18 cellular contexts compared by ENCODE assay signal in genomic region chr18:76993085-76993382, GRCh38.
"Had no signal": no experiment of that assay in that cellular context is flagged by ENCODE, and none has a peak within 500 bp of the region (broad histone marks: within the 10 kb centered on the region; RNA-seq: fewer than 3 reads in every experiment).

No MANE protein-coding gene starts in this region.

- H3K4me3 ChIP-seq: coronary artery, lung, mucosa of descending colon, suprapubic skin, vagina had no signal

- H3K36me3 Mint-ChIP-seq: naive B cell; natural killer cell treated with Interleukin-12 subunit alpha and Interleukin-12 subunit beta and Interleukin-15 and Interleukin-18, amount 100 ng/mL, for 72 hours; stimulated activated effector memory CD8-positive, alpha-beta T cell treated with anti-CD3 and anti-CD28 coated beads, Interleukin-12 subunit alpha, Interleukin-12 subunit beta, amount 100 ng/mL, for 72 hours had no signal

- H3K27ac ChIP-seq: coronary artery, neutrophil, parathyroid adenoma, suprapubic skin, vagina had no signal

- H3K27me3 Mint-ChIP-seq: effector memory CD8-positive, alpha-beta T cell; natural killer cell treated with Interleukin-12 subunit alpha and Interleukin-12 subunit beta and Interleukin-15 and Interleukin-18, amount 100 ng/mL, for 72 hours; stimulated activated naive CD8-positive, alpha-beta T cell treated with anti-CD3 and anti-CD28 coated beads, Interleukin-15, Interleukin-2, amounts not matched to agents 100 ng/mL and 50 ng/mL, for 24 hours had no signal

- H3K4me1 ChIP-seq: suprapubic skin, vagina had no signal

- DNase-seq: effector memory CD8-positive, alpha-beta T cell; erythroblast; mucosa of descending colon; naive B cell; stimulated activated CD4-positive, alpha-beta T cell treated with anti-CD3 and anti-CD28 coated beads, Interleukin-2, amount 100 ng/mL, for 24 hours; stimulated activated CD4-positive, alpha-beta T cell treated with anti-CD3 and anti-CD28 coated beads, Interleukin-4, amount 100 ng/mL, for 24 hours had no signal

- H3K36me3 ChIP-seq: neutrophil, suprapubic skin, vagina had no signal

- H3K9me3 ChIP-seq: mucosa of descending colon, neutrophil, suprapubic skin, vagina had no signal

- ATAC-seq: effector memory CD8-positive, alpha-beta T cell; mucosa of descending colon; natural killer cell treated with Interleukin-12 subunit alpha and Interleukin-12 subunit beta and Interleukin-15 and Interleukin-18, amount 100 ng/mL, for 72 hours; sciatic nerve; stimulated activated effector memory CD8-positive, alpha-beta T cell treated with anti-CD3 and anti-CD28 coated beads, Interleukin-12 subunit alpha, Interleukin-12 subunit beta, amount 100 ng/mL, for 72 hours had no signal

- H3K9ac ChIP-seq: parathyroid adenoma had no signal

- H2AFZ ChIP-seq: parathyroid adenoma had no signal

- H3K9me3 Mint-ChIP-seq: effector memory CD8-positive, alpha-beta T cell; memory B cell; naive B cell; natural killer cell treated with Interleukin-12 subunit alpha and Interleukin-12 subunit beta and Interleukin-15 and Interleukin-18, amount 100 ng/mL, for 72 hours; stimulated activated effector memory CD8-positive, alpha-beta T cell treated with anti-CD3 and anti-CD28 coated beads, Interleukin-12 subunit alpha, Interleukin-12 subunit beta, amount 100 ng/mL, for 72 hours; stimulated activated naive CD8-positive, alpha-beta T cell treated with anti-CD3 and anti-CD28 coated beads, Interleukin-15, Interleukin-2, amounts not matched to agents 100 ng/mL and 50 ng/mL, for 24 hours had no signal

- H3K27ac Mint-ChIP-seq: effector memory CD8-positive, alpha-beta T cell; natural killer cell treated with Interleukin-12 subunit alpha and Interleukin-12 subunit beta and Interleukin-15 and Interleukin-18, amount 100 ng/mL, for 72 hours; progenitor cell of endocrine pancreas; stimulated activated effector memory CD8-positive, alpha-beta T cell treated with anti-CD3 and anti-CD28 coated beads, Interleukin-12 subunit alpha, Interleukin-12 subunit beta, amount 100 ng/mL, for 72 hours; stimulated activated naive CD8-positive, alpha-beta T cell treated with anti-CD3 and anti-CD28 coated beads, Interleukin-15, Interleukin-2, amounts not matched to agents 100 ng/mL and 50 ng/mL, for 24 hours had no signal

- H3K27me3 ChIP-seq: neutrophil, suprapubic skin, vagina had no signal

- H3K4me3 Mint-ChIP-seq: effector memory CD8-positive, alpha-beta T cell; memory B cell; naive B cell; natural killer cell treated with Interleukin-12 subunit alpha and Interleukin-12 subunit beta and Interleukin-15 and Interleukin-18, amount 100 ng/mL, for 72 hours; stimulated activated effector memory CD8-positive, alpha-beta T cell treated with anti-CD3 and anti-CD28 coated beads, Interleukin-12 subunit alpha, Interleukin-12 subunit beta, amount 100 ng/mL, for 72 hours; stimulated activated naive CD8-positive, alpha-beta T cell treated with anti-CD3 and anti-CD28 coated beads, Interleukin-15, Interleukin-2, amounts not matched to agents 100 ng/mL and 50 ng/mL, for 24 hours had no signal
